Comparison of ENCODE assay signal across 31 cellular contexts in genomic region chr11:99593197-99593596, GRCh38.
DNase-seq lines count a peak whose midpoint lies in the region; ATAC-seq and TF ChIP-seq lines count a peak whose summit lies in the region.
"Had no signal": no experiment of that assay in that cellular context is flagged by ENCODE, and none has a peak within 500 bp of the region (broad histone marks: within the 10 kb centered on the region; RNA-seq: fewer than 3 reads in every experiment).

No MANE protein-coding gene starts in this region.

- H3K9ac ChIP-seq in neural cell (ENCODE audit: low read length) = no peak overlapping the region
- H3K9ac ChIP-seq: BLaER1; BLaER1 treated with 17β-estradiol and CSF1 and Interleukin-3, amounts not matched to agents 10 nM and 100 nM had no signal

- DNase-seq in osteoblast (ENCODE audit: insufficient read length, low spot score, missing footprints) (peak; percentile 27), type B pancreatic cell (ENCODE audit: extremely low spot score, unreplicated experiment) (no peak)
- DNase-seq: 8988T; ACHN; AML-193; BE2C; C1 segment of cervical spinal cord; Caco-2; Calu3; CD4-positive, alpha-beta memory T cell; CD4-positive, alpha-beta T cell; CD4-positive, CD25-positive, alpha-beta regulatory T cell; CD8-positive, alpha-beta memory T cell; CD8-positive, alpha-beta T cell; COR-L47; DMS 273 treated with DMSO at 0.1 percent for 48 hours; DMS153; DMS53; DMS79; DMS79 treated with DMSO at 0.1 percent for 48 hours; DND-41; EL had no signal

- H3F3A ChIP-seq in neural cell (ENCODE audit: insufficient read depth, low read length, poor library complexity, severe bottlenecking) = no peaks in the 10 kb centered on the region

- no peaks in the 10 kb centered on the region for H3K9me2 ChIP-seq in neural cell (ENCODE audit: insufficient read depth, low read length)

- no peak for ATAC-seq in GM19023 (IDR thresholded peaks at IDR 0.05; ENCODE audit: unreplicated experiment)
- ATAC-seq: A549; CD8-positive, alpha-beta T cell had no signal

- no peaks in the 10 kb centered on the region for H3K36me3 ChIP-seq in neural cell (ENCODE audit: insufficient read depth, low read length)
- no peaks in the 10 kb centered on the region for H3K36me3 ChIP-seq in osteoblast (ENCODE audit: insufficient read depth, low read length)
- H3K36me3 ChIP-seq: BE2C; BLaER1; BLaER1 treated with 17β-estradiol and CSF1 and Interleukin-3, amounts not matched to agents 10 nM and 100 nM had no signal

- no peak overlapping the region for H3K4me3 ChIP-seq in neural cell (ENCODE audit: low read length)
- H3K4me3 ChIP-seq in osteoblast (ENCODE audit: insufficient read depth, low read length) = no peak overlapping the region
- H3K4me3 ChIP-seq: A549; BLaER1; BLaER1 treated with 17β-estradiol and CSF1 and Interleukin-3, amounts not matched to agents 10 nM and 100 nM had no signal

- peak; percentile 83 for TF ChIP-seq EP300 in neural cell (conservative IDR thresholded peaks at IDR 0.05; ENCODE audit: poor library complexity, severe bottlenecking)

- no peak overlapping the region for H3K27ac Mint-ChIP-seq in type B pancreatic cell
- H3K27ac Mint-ChIP-seq: B cell; CD14-positive monocyte; CD4-positive, alpha-beta memory T cell; CD4-positive, alpha-beta T cell; CD4-positive, CD25-positive, alpha-beta regulatory T cell; CD8-positive, alpha-beta memory T cell; CD8-positive, alpha-beta T cell had no signal

- no peak for TF ChIP-seq CTCF in neural cell (IDR thresholded peaks at IDR 0.05; ENCODE audit: poor library complexity, severe bottlenecking)
- no peak for TF ChIP-seq CTCF in osteoblast (IDR thresholded peaks at IDR 0.05; ENCODE audit: extremely low read depth, low read depth, low read length)
- no peak for TF ChIP-seq CTCF in type B pancreatic cell (conservative IDR thresholded peaks at IDR 0.05)

- H3K79me2 ChIP-seq in neural cell (replicated peaks; ENCODE audit: insufficient read depth, low read length) (no peaks in the 10 kb centered on the region), osteoblast (ENCODE audit: insufficient read depth, low read length) (no peaks in the 10 kb centered on the region)

- H3K4me1 ChIP-seq in osteoblast (ENCODE audit: insufficient read depth, low read length) = no peaks in the 10 kb centered on the region
- H3K4me1 ChIP-seq: A549, BE2C, BLaER1, Caco-2 had no signal

- H3K27me3 ChIP-seq in neural cell (ENCODE audit: insufficient read depth, low read depth, low read length) (no peaks in the 10 kb centered on the region), osteoblast (ENCODE audit: insufficient read depth, low read length) (no peaks in the 10 kb centered on the region)
- H3K27me3 ChIP-seq: BE2C; BLaER1; BLaER1 treated with 17β-estradiol and CSF1 and Interleukin-3, amounts not matched to agents 10 nM and 100 nM had no signal

- no peaks in the 10 kb centered on the region for H3K4me1 Mint-ChIP-seq in type B pancreatic cell (ENCODE audit: unreplicated experiment)
- H3K4me1 Mint-ChIP-seq: B cell; CD14-positive monocyte; CD4-positive, alpha-beta memory T cell; CD4-positive, CD25-positive, alpha-beta regulatory T cell; CD8-positive, alpha-beta memory T cell had no signal

- H3K27ac ChIP-seq in neural cell (ENCODE audit: low read length) (no peak overlapping the region), osteoblast (ENCODE audit: low read depth, low read length) (no peak overlapping the region)
- H3K27ac ChIP-seq: 22Rv1; A549; BLaER1; BLaER1 treated with 17β-estradiol and CSF1 and Interleukin-3, amounts not matched to agents 10 nM and 100 nM; C4-2B had no signal

- H2AFZ ChIP-seq in neural cell (ENCODE audit: low read depth, low read length) (no peak overlapping the region), osteoblast (ENCODE audit: low read length) (no peak overlapping the region)

- TF ChIP-seq RAD21 in neural cell (conservative IDR thresholded peaks at IDR 0.05) = no peak

- H3K4me2 ChIP-seq in neural cell (ENCODE audit: low read length) = no peak overlapping the region
- no peak overlapping the region for H3K4me2 ChIP-seq in osteoblast (ENCODE audit: insufficient read depth, low read length)
- H3K4me2 ChIP-seq: A549, BLaER1 had no signal

- H3K9me3 Mint-ChIP-seq in type B pancreatic cell = no peaks in the 10 kb centered on the region

- H3K36me3 Mint-ChIP-seq in type B pancreatic cell = no peaks in the 10 kb centered on the region
- H3K36me3 Mint-ChIP-seq: CD14-positive monocyte; CD4-positive, alpha-beta memory T cell; CD4-positive, CD25-positive, alpha-beta regulatory T cell; CD8-positive, alpha-beta memory T cell; CD8-positive, alpha-beta T cell had no signal

- no peaks in the 10 kb centered on the region for H3K9me3 ChIP-seq in neural cell (ENCODE audit: low read length)
- peaks cover 4% of the 10 kb centered on the region for H3K9me3 ChIP-seq in osteoblast (ENCODE audit: low read depth, low read length)
- H3K9me3 ChIP-seq: A549; BE2C; BLaER1; BLaER1 treated with 17β-estradiol and CSF1 and Interleukin-3, amounts not matched to agents 10 nM and 100 nM; Caco-2 had no signal

- no peaks in the 10 kb centered on the region for H4K20me1 ChIP-seq in neural cell (ENCODE audit: insufficient read depth)
- no peaks in the 10 kb centered on the region for H4K20me1 ChIP-seq in osteoblast (ENCODE audit: insufficient read depth, low read length)
- H4K20me1 ChIP-seq: BLaER1; BLaER1 treated with 17β-estradiol and CSF1 and Interleukin-3, amounts not matched to agents 10 nM and 100 nM had no signal

- no peak overlapping the region for H3K4me3 Mint-ChIP-seq in type B pancreatic cell
- H3K4me3 Mint-ChIP-seq: B cell; CD14-positive monocyte; CD4-positive, alpha-beta memory T cell; CD4-positive, alpha-beta T cell; CD4-positive, CD25-positive, alpha-beta regulatory T cell; CD8-positive, alpha-beta T cell had no signal

- no peaks in the 10 kb centered on the region for H3K27me3 Mint-ChIP-seq in type B pancreatic cell
- H3K27me3 Mint-ChIP-seq: B cell; CD4-positive, alpha-beta memory T cell; CD4-positive, alpha-beta T cell; CD4-positive, CD25-positive, alpha-beta regulatory T cell; CD8-positive, alpha-beta memory T cell had no signal

TF ChIP-seq in neural cell, 6 proteins besides CTCF, POLR2A, EP300 and RAD21:
- TF ChIP-seq REST (IDR thresholded peaks at IDR 0.05; ENCODE audit: borderline replicate concordance) (no peak), SMC3 (conservative IDR thresholded peaks at IDR 0.05; ENCODE audit: poor library complexity) (no peak), MXI1 (conservative IDR thresholded peaks at IDR 0.05; ENCODE audit: poor library complexity, severe bottlenecking) (no peak), TAF1 (IDR thresholded peaks at IDR 0.05; ENCODE audit: low read depth) (no peak), POLR2AphosphoS5 (IDR thresholded peaks at IDR 0.05) (peak; percentile 58), EZH2 (IDR thresholded peaks at IDR 0.05; ENCODE audit: borderline replicate concordance, insufficient read depth, low read length, poor library complexity, severe bottlenecking) (no peak)
